Comparison of ENCODE assay signal across 7 cellular contexts in the genomic region with DNA sequence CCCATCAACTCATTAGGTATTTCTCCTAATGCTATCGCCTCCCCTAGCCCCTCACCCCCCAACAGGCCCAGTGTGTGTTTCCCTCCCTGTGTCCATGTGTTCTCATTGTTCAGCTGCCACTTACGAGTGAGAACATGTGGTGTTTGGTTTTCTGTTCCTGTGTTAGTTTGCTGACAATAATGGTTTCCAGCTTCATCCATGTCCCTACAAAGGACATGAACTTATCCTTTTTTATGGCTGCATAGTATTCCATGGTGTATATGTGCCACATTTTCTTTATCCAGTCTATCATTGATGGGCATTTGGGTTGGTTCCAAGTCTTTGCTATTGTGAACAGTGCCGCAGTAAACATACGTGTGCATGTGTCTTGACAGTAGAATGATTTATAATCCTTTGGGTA. TPM values are rescaled to one million over a fixed set of nuclear protein-coding genes. Genes with fewer than 3 reads are reported as not detected.
DNase-seq lines count a peak whose midpoint lies in the region; ATAC-seq and TF ChIP-seq lines count a peak whose summit lies in the region.
"Not testable (repeated sequence)": the region's sequence is repeated elsewhere in the genome, so short reads cannot be mapped to it uniquely, and the experiment has no call there.

No MANE protein-coding gene starts in this region.

- peak overlapping the region; percentile 47 for H3K4me3 Mint-ChIP-seq in CD8-positive, alpha-beta T cell
- peak overlapping the region; percentile 39 for H3K4me3 Mint-ChIP-seq in T-helper 1 cell treated with Interleukin-12 subunit alpha and Interleukin-12 subunit beta and Interleukin-4 antibody, amounts not matched to agents 30 μg/mL and 1 μg/mL, for 36 hours
- not testable (repeated sequence) for H3K4me3 Mint-ChIP-seq in activated CD8-positive, alpha-beta T cell treated with anti-CD3 and anti-CD28 coated beads, Interleukin-2, amount 10 ng/mL, durations not matched to agents 7 days and 5 days
- peak overlapping the region; percentile 68 for H3K4me3 Mint-ChIP-seq in activated naive CD4-positive, alpha-beta T cell treated with anti-CD3 and anti-CD28 coated beads, Interleukin-2, amount 50 U/mL, for 24 hours
- H3K4me3 Mint-ChIP-seq in natural killer cell treated with Interleukin-12 subunit alpha and Interleukin-12 subunit beta and Interleukin-15 and Interleukin-18, amount 100 ng/mL, for 72 hours, result peak overlapping the region; percentile 83

- intact Hi-C loops in CD8-positive, alpha-beta T cell (cut with DNase I, micrococcal nuclease), result loop anchor here (2.0 to 10.0 kb wide), 6 partner anchors 17 to 263 kb away; a partner anchor contains a TSS
- intact Hi-C loops in left ventricle myocardium inferior (cut with micrococcal nuclease), result not testable (repeated sequence)

- not testable (repeated sequence) for H3K27me3 ChIP-seq in CD8-positive, alpha-beta T cell (ENCODE audit: insufficient read depth, low read length); left ventricle myocardium inferior (ENCODE audit: low read depth)

- not testable (repeated sequence) for H3K27me3 Mint-ChIP-seq in CD8-positive, alpha-beta T cell (ENCODE audit: low read depth); T-helper 1 cell treated with Interleukin-12 subunit alpha and Interleukin-12 subunit beta and Interleukin-4 antibody, amounts not matched to agents 30 μg/mL and 1 μg/mL, for 36 hours (ENCODE audit: low read depth); activated CD8-positive, alpha-beta T cell treated with anti-CD3 and anti-CD28 coated beads, Interleukin-2, amount 10 ng/mL, durations not matched to agents 7 days and 5 days (ENCODE audit: low read depth); activated naive CD4-positive, alpha-beta T cell treated with anti-CD3 and anti-CD28 coated beads, Interleukin-2, amount 50 U/mL, for 24 hours; natural killer cell treated with Interleukin-12 subunit alpha and Interleukin-12 subunit beta and Interleukin-15 and Interleukin-18, amount 100 ng/mL, for 72 hours

- not testable (repeated sequence) for H3K27ac ChIP-seq in CD8-positive, alpha-beta T cell (ENCODE audit: low read depth, low read length); HEK293 (ENCODE audit: extremely low read depth, low read depth, low read length)
- H3K27ac ChIP-seq in left ventricle myocardium inferior (replicated peaks), result peak overlapping the region; percentile 63

- H3K4me1 ChIP-seq in CD8-positive, alpha-beta T cell (ENCODE audit: insufficient read depth, low read length), result peaks cover 30% of the 10 kb centered on the region
- H3K4me1 ChIP-seq in HEK293 (ENCODE audit: control insufficient read depth, insufficient read depth, low read length), result not testable (repeated sequence)
- peaks cover 34% of the 10 kb centered on the region for H3K4me1 ChIP-seq in left ventricle myocardium inferior

- H3K4me1 Mint-ChIP-seq in CD8-positive, alpha-beta T cell (ENCODE audit: low read depth), result peaks cover 64% of the 10 kb centered on the region
- H3K4me1 Mint-ChIP-seq in T-helper 1 cell treated with Interleukin-12 subunit alpha and Interleukin-12 subunit beta and Interleukin-4 antibody, amounts not matched to agents 30 μg/mL and 1 μg/mL, for 36 hours (ENCODE audit: low read depth), result peaks cover 48% of the 10 kb centered on the region
- H3K4me1 Mint-ChIP-seq in activated CD8-positive, alpha-beta T cell treated with anti-CD3 and anti-CD28 coated beads, Interleukin-2, amount 10 ng/mL, durations not matched to agents 7 days and 5 days (ENCODE audit: low read depth), result peaks cover 49% of the 10 kb centered on the region
- H3K4me1 Mint-ChIP-seq in activated naive CD4-positive, alpha-beta T cell treated with anti-CD3 and anti-CD28 coated beads, Interleukin-2, amount 50 U/mL, for 24 hours, result peaks cover 67% of the 10 kb centered on the region
- peaks cover 44 to 47% of the 10 kb centered on the region in 2 donors for H3K4me1 Mint-ChIP-seq in natural killer cell treated with Interleukin-12 subunit alpha and Interleukin-12 subunit beta and Interleukin-15 and Interleukin-18, amount 100 ng/mL, for 72 hours (ENCODE audit: low read depth in 2 of 2)

- H3K36me3 ChIP-seq in CD8-positive, alpha-beta T cell (ENCODE audit: insufficient read depth, low read length); HEK293 (ENCODE audit: control insufficient read depth in 2 of 2, insufficient read depth in 1 of 2, low read length in 2 of 2); left ventricle myocardium inferior: not testable (repeated sequence)

- POLR2A ChIA-PET in CD8-positive, alpha-beta T cell (lab: Charles Lee); HEK293 (lab: Yijun Ruan, JAX); activated CD8-positive, alpha-beta T cell treated with anti-CD3 and anti-CD28 coated beads, Interleukin-2, amount 10 ng/mL, durations not matched to agents 7 days and 5 days (lab: Charles Lee): not testable (repeated sequence)

- H3K9me3 ChIP-seq in CD8-positive, alpha-beta T cell (ENCODE audit: low read length); HEK293 (ENCODE audit: control insufficient read depth, insufficient read depth, low read depth, low read length); left ventricle myocardium inferior (replicated peaks): not testable (repeated sequence)

- CTCF ChIA-PET in CD8-positive, alpha-beta T cell (lab: Charles Lee), result not testable (repeated sequence)
- CTCF ChIA-PET in HEK293 (lab: Yijun Ruan, JAX), result interaction anchor here (1.8 kb wide), 1 partner anchor 143 kb away, joined by 4 read pairs; no protein-coding TSS in a partner anchor
- CTCF ChIA-PET in activated CD8-positive, alpha-beta T cell treated with anti-CD3 and anti-CD28 coated beads, Interleukin-2, amount 10 ng/mL, durations not matched to agents 7 days and 5 days (lab: Charles Lee), result interaction anchor here (1.0 kb wide), 1 partner anchor 9 kb away, joined by 3 read pairs; no protein-coding TSS in a partner anchor

- not testable (repeated sequence) for ATAC-seq in CD8-positive, alpha-beta T cell; activated CD8-positive, alpha-beta T cell treated with anti-CD3 and anti-CD28 coated beads, Interleukin-2, amount 10 ng/mL, durations not matched to agents 7 days and 5 days; natural killer cell treated with Interleukin-12 subunit alpha and Interleukin-12 subunit beta and Interleukin-15 and Interleukin-18, amount 100 ng/mL, for 72 hours

- H3K4me3 ChIP-seq in CD8-positive, alpha-beta T cell (ENCODE audit: low read depth, low read length); HEK293 (ENCODE audit: low read depth, low read length); left ventricle myocardium inferior: not testable (repeated sequence)

- H3K9me3 Mint-ChIP-seq in CD8-positive, alpha-beta T cell, result peaks cover 13% of the 10 kb centered on the region
- H3K9me3 Mint-ChIP-seq in T-helper 1 cell treated with Interleukin-12 subunit alpha and Interleukin-12 subunit beta and Interleukin-4 antibody, amounts not matched to agents 30 μg/mL and 1 μg/mL, for 36 hours; activated CD8-positive, alpha-beta T cell treated with anti-CD3 and anti-CD28 coated beads, Interleukin-2, amount 10 ng/mL, durations not matched to agents 7 days and 5 days (ENCODE audit: insufficient read depth); activated naive CD4-positive, alpha-beta T cell treated with anti-CD3 and anti-CD28 coated beads, Interleukin-2, amount 50 U/mL, for 24 hours; natural killer cell treated with Interleukin-12 subunit alpha and Interleukin-12 subunit beta and Interleukin-15 and Interleukin-18, amount 100 ng/mL, for 72 hours: not testable (repeated sequence)

- H3K36me3 Mint-ChIP-seq in CD8-positive, alpha-beta T cell, result peaks cover 17% of the 10 kb centered on the region
- H3K36me3 Mint-ChIP-seq in T-helper 1 cell treated with Interleukin-12 subunit alpha and Interleukin-12 subunit beta and Interleukin-4 antibody, amounts not matched to agents 30 μg/mL and 1 μg/mL, for 36 hours (ENCODE audit: low read depth), result peaks cover 14% of the 10 kb centered on the region
- peaks cover 31% of the 10 kb centered on the region for H3K36me3 Mint-ChIP-seq in activated CD8-positive, alpha-beta T cell treated with anti-CD3 and anti-CD28 coated beads, Interleukin-2, amount 10 ng/mL, durations not matched to agents 7 days and 5 days (ENCODE audit: low read depth)
- H3K36me3 Mint-ChIP-seq in activated naive CD4-positive, alpha-beta T cell treated with anti-CD3 and anti-CD28 coated beads, Interleukin-2, amount 50 U/mL, for 24 hours, result not testable (repeated sequence)
- H3K36me3 Mint-ChIP-seq in natural killer cell treated with Interleukin-12 subunit alpha and Interleukin-12 subunit beta and Interleukin-15 and Interleukin-18, amount 100 ng/mL, for 72 hours, result peaks cover 13% of the 10 kb centered on the region

- not testable (repeated sequence) for TF ChIP-seq CTCF in CD8-positive, alpha-beta T cell (IDR thresholded peaks at IDR 0.05); HEK293 (tag by site-specific recombination; IDR thresholded peaks at IDR 0.05); left ventricle myocardium inferior (IDR thresholded peaks at IDR 0.05; ENCODE audit: borderline replicate concordance)

- DNase-seq in CD8-positive, alpha-beta T cell; activated CD8-positive, alpha-beta T cell treated with anti-CD3 and anti-CD28 coated beads, Interleukin-2, amount 10 ng/mL, durations not matched to agents 7 days and 5 days; left ventricle myocardium inferior; natural killer cell treated with Interleukin-12 subunit alpha and Interleukin-12 subunit beta and Interleukin-15 and Interleukin-18, amount 100 ng/mL, for 72 hours (ENCODE audit: low spot score): not testable (repeated sequence)

- H3K27ac Mint-ChIP-seq in CD8-positive, alpha-beta T cell, result peak overlapping the region; percentile 82
- H3K27ac Mint-ChIP-seq in T-helper 1 cell treated with Interleukin-12 subunit alpha and Interleukin-12 subunit beta and Interleukin-4 antibody, amounts not matched to agents 30 μg/mL and 1 μg/mL, for 36 hours, result peak overlapping the region; percentile 88
- peak overlapping the region; percentile 77 for H3K27ac Mint-ChIP-seq in activated CD8-positive, alpha-beta T cell treated with anti-CD3 and anti-CD28 coated beads, Interleukin-2, amount 10 ng/mL, durations not matched to agents 7 days and 5 days
- peak overlapping the region; percentile 76 for H3K27ac Mint-ChIP-seq in activated naive CD4-positive, alpha-beta T cell treated with anti-CD3 and anti-CD28 coated beads, Interleukin-2, amount 50 U/mL, for 24 hours
- H3K27ac Mint-ChIP-seq in natural killer cell treated with Interleukin-12 subunit alpha and Interleukin-12 subunit beta and Interleukin-15 and Interleukin-18, amount 100 ng/mL, for 72 hours, result peak overlapping the region; percentile 95

RNA-seq across cellular contexts. Expression of a gene that starts 35.7 kb away (rescaled TPM):
- 10 to 100 TPM; 17.9 to 18.5 TPM for total RNA-seq in CD8-positive, alpha-beta T cell
- 10 to 100 TPM; 13.1 to 14.5 TPM for total RNA-seq in activated CD8-positive, alpha-beta T cell treated with anti-CD3 and anti-CD28 coated beads, Interleukin-2, amount 10 ng/mL, durations not matched to agents 7 days and 5 days
- total RNA-seq in left ventricle myocardium inferior, result 68.9 TPM
- 10 to 100 TPM; 17.8 to 19.5 TPM for total RNA-seq in natural killer cell treated with Interleukin-12 subunit alpha and Interleukin-12 subunit beta and Interleukin-15 and Interleukin-18, amount 100 ng/mL, for 72 hours
